Comparison of ENCODE assay signal across 11 cellular contexts in the genomic region with DNA sequence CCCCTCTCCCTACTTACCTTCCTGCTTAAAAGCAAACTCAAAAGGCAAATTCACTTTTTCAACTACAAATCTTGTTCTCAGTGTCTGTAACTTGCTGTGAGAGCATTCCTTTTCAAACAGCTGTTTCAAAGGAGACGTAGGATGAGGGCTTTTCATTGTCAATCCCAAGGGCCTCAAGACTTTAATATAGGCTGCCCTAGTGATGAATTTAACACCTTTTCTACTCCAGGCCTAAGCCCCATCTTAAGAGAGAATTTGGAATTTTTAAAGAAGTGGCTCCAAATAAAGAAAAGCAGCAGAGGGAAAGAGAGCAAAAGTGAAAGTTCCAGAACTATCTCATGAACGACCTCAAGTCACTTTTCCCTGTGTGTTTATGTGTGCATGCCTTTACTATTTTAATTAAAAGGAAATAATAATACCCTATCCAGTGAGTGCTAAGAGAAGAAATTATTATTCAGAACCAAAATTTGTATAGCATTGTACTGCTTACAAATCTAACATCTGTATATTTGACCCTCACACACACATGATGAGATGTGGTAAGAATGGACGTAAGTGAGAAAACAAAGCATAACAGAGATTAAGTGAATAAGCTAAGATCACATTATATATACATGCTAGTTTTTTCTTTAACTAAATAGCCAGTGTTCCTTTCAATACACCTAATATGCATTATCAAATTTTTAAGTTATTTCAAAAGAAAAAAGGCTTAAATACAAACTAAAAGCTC.
A peak's percentile ranks its signal among the peaks of the same experiment; 100 is the strongest.
DNase-seq lines count a peak whose midpoint lies in the region; TF ChIP-seq lines count a peak whose summit lies in the region.
"Had no signal": no experiment of that assay in that cellular context is flagged by ENCODE, and none has a peak within 500 bp of the region (broad histone marks: within the 10 kb centered on the region; RNA-seq: fewer than 3 reads in every experiment).

No MANE protein-coding gene starts in this region.

- no peak overlapping the region for H3K4me2 ChIP-seq in Loucy (ENCODE audit: low read depth, low read length, poor library complexity, severe bottlenecking)

- H4K20me1 ChIP-seq in Loucy (ENCODE audit: insufficient read depth, low read length, poor library complexity, severe bottlenecking), result no peaks in the 10 kb centered on the region

- no peaks in the 10 kb centered on the region for H3K27me3 ChIP-seq in Loucy (ENCODE audit: insufficient read depth, low read length, poor library complexity, severe bottlenecking)
- H3K27me3 ChIP-seq in colonic mucosa, result no peaks in the 10 kb centered on the region
- no peaks in the 10 kb centered on the region for H3K27me3 ChIP-seq in mucosa of rectum (ENCODE audit: control insufficient read depth in 2 of 2, insufficient read depth in 2 of 2, low read length in 2 of 2)
- H3K27me3 ChIP-seq in transverse colon, result no peaks in the 10 kb centered on the region

- H3F3A ChIP-seq in Loucy (ENCODE audit: low read depth), result no peaks in the 10 kb centered on the region

- in situ Hi-C loops in transverse colon (cut with MboI; ENCODE audit: low pct_ligation_motif_present in 1 of 4, low pct_unique_long_range_greater_than_20kb in 1 of 4, low sequenced_read_pairs in 3 of 4), result loop anchor here in 3 of 4 donors (25.0 kb wide), 1 partner anchor 293 kb away; no protein-coding TSS in a partner anchor

- H3K9me2 ChIP-seq in Loucy (replicated peaks; ENCODE audit: low read depth, low read length), result no peaks in the 10 kb centered on the region

- H2AFZ ChIP-seq in Loucy (ENCODE audit: low read length), result no peak overlapping the region

- H3K4me3 ChIP-seq in Loucy (ENCODE audit: low read length, poor library complexity, severe bottlenecking), result peak overlapping the region; percentile 12
- H3K4me3 ChIP-seq in colonic mucosa, result no peak overlapping the region
- no peak overlapping the region for H3K4me3 ChIP-seq in mucosa of rectum (ENCODE audit: low read length in 2 of 2)
- H3K4me3 ChIP-seq in transverse colon, result no peak overlapping the region

- no peak for TF ChIP-seq EP300 in transverse colon (IDR thresholded peaks at IDR 0.05; ENCODE audit: low read depth)

- H3K4me1 ChIP-seq in Loucy (ENCODE audit: insufficient read depth, low read length, poor library complexity, severe bottlenecking), result no peaks in the 10 kb centered on the region
- H3K4me1 ChIP-seq in colonic mucosa, result no peaks in the 10 kb centered on the region
- no peaks in the 10 kb centered on the region for H3K4me1 ChIP-seq in mucosa of rectum (ENCODE audit: control insufficient read depth in 2 of 2, insufficient read depth in 2 of 2, low read length in 2 of 2)
- H3K4me1 ChIP-seq in transverse colon, result peaks cover 0 to 10% (median 5%) of the 10 kb centered on the region in 4 donors

- intact Hi-C loops in colonic mucosa (cut with DNase I) (no loop called here), transverse colon (cut with DNase I; ENCODE audit: low total_unique reads) (no loop called here)

- H3K9me3 ChIP-seq in Loucy (ENCODE audit: insufficient read depth, low read depth, low read length), result no peaks in the 10 kb centered on the region
- H3K9me3 ChIP-seq in colonic mucosa, result no peaks in the 10 kb centered on the region
- H3K9me3 ChIP-seq in mucosa of rectum (ENCODE audit: control insufficient read depth in 2 of 2, low read length in 2 of 2), result no peaks in the 10 kb centered on the region
- no peaks in the 10 kb centered on the region for H3K9me3 ChIP-seq in transverse colon

- WGBS in transverse colon (ENCODE audit: low coverage in 1 of 2), 2 donors, result 31 to 44% methylated on average over 3 of the region's 3 CpGs

- H3K9ac ChIP-seq in Loucy (ENCODE audit: low read depth, low read length, poor library complexity, severe bottlenecking) (no peak overlapping the region), colonic mucosa (ENCODE audit: low read depth in 2 of 2, low read length in 2 of 2) (no peak overlapping the region), mucosa of rectum (ENCODE audit: low read depth in 1 of 2, low read length in 2 of 2) (no peak overlapping the region)

- TF ChIP-seq CTCF in Loucy (conservative IDR thresholded peaks at IDR 0.05; ENCODE audit: low read length) (no peak), colonic mucosa (IDR thresholded peaks at IDR 0.05) (no peak), transverse colon (IDR thresholded peaks at IDR 0.05) (no peak)

- H3K36me3 ChIP-seq in Loucy (ENCODE audit: insufficient read depth, low read length) (no peaks in the 10 kb centered on the region), colonic mucosa (no peaks in the 10 kb centered on the region), mucosa of rectum (ENCODE audit: control insufficient read depth in 2 of 2, insufficient read depth in 2 of 2, low read length in 2 of 2) (no peaks in the 10 kb centered on the region), transverse colon (no peaks in the 10 kb centered on the region)

- H3K27ac ChIP-seq in colonic mucosa (peak overlapping the region; percentile 19), mucosa of rectum (ENCODE audit: low read depth in 2 of 2, low read length in 2 of 2) (peak overlapping the region; percentile 38 to 41), transverse colon (peak overlapping the region; percentile 23 to 77 (median 74))

- H3K79me2 ChIP-seq in Loucy (ENCODE audit: insufficient read depth, low read length), result no peaks in the 10 kb centered on the region

- DNase-seq in colonic mucosa (no peak), transverse colon (no peak), AG08395 (ENCODE audit: low spot score) (no peak), NCI-H2227 treated with DMSO at 0.1 percent for 48 hours (lab: John Stamatoyannopoulos, UW) (no peak)
- DNase-seq in activated CD8-positive, alpha-beta memory T cell treated with anti-CD3 and anti-CD28 coated beads, Interleukin-2, amount 50 U/mL, for 4 hours, result no peak
- DNase-seq: activated naive CD8-positive, alpha-beta T cell treated with anti-CD3 and anti-CD28 coated beads, Interleukin-2, amount 50 U/mL, for 24 hours; DMS79; MM.1S; stimulated activated CD4-positive, alpha-beta T cell treated with anti-CD3 and anti-CD28 coated beads, Interleukin-4, amount 100 ng/mL, for 24 hours had no signal

- TF ChIP-seq POLR2A in transverse colon (IDR thresholded peaks at IDR 0.05), result no peak

Comparison
In these comparisons a context has a peak if more than half of its experiments do, and no peak if none do; other contexts are left out.
1. H3K27ac ChIP-seq: peak in every context shown above with its lines; median percentile 74 in transverse colon; 40 in mucosa of rectum; 19 in colonic mucosa.